8 cellular contexts compared by ENCODE assay signal in genomic region chr1:7961199-7962010, GRCh38. TPM values are rescaled to one million over a fixed set of nuclear protein-coding genes. Genes with fewer than 3 reads are reported as not detected.
A peak's percentile ranks its signal among the peaks of the same experiment; 100 is the strongest.
DNase-seq lines count a peak whose midpoint lies in the region; ATAC-seq and TF ChIP-seq lines count a peak whose summit lies in the region.

TSS of gene PARK7 (plus strand) at chr1:7961711. CDS start at chr1:7962786, 1,075 bp downstream.

- DNase-seq in NCI-H1930 (lab: John Stamatoyannopoulos, UW), result peak; percentile 97 to 99
- peak; percentile 100 for DNase-seq in T-helper 2 cell treated with Interferon-gamma antibody and Interleukin-4, amounts not matched to agents 5 μg/mL and 100 μg/mL, for 36 hours (ENCODE audit: low spot score)
- peak; percentile 97 to 100 for DNase-seq in ascending aorta (ENCODE audit: low spot score in 2 of 2)
- peak; percentile 100 for DNase-seq in right cardiac atrium
- peak; percentile 99 for DNase-seq in putamen (ENCODE audit: low spot score)
- DNase-seq in vagina (ENCODE audit: extremely low spot score in 2 of 2), result peak; percentile 98 to 99

- WGBS in right cardiac atrium, result under 1% methylated on average over 81 of the region's 81 CpGs

- H3K27me3 ChIP-seq in ascending aorta, result no peaks in the 10 kb centered on the region
- H3K27me3 ChIP-seq in right cardiac atrium (ENCODE audit: control insufficient read depth, insufficient read depth), result no peaks in the 10 kb centered on the region
- no peaks in the 10 kb centered on the region for H3K27me3 ChIP-seq in vagina

- peak within 1 kb of the TSS; percentile 91 to 93 for H3K27ac ChIP-seq in ascending aorta
- peak within 1 kb of the TSS; percentile 93 for H3K27ac ChIP-seq in right cardiac atrium (ENCODE audit: low read length)
- H3K27ac ChIP-seq in vagina, result peak within 1 kb of the TSS; percentile 89

- H3K9me3 ChIP-seq in ascending aorta (no peaks in the 10 kb centered on the region), right cardiac atrium (ENCODE audit: control insufficient read depth, low read length) (no peaks in the 10 kb centered on the region), vagina (no peaks in the 10 kb centered on the region)

- H3K36me3 Mint-ChIP-seq in T-helper 2 cell treated with Interferon-gamma antibody and Interleukin-4, amounts not matched to agents 5 μg/mL and 100 μg/mL, for 36 hours (ENCODE audit: low read depth), result peaks cover 35% of the 10 kb centered on the region

- ATAC-seq in GM18505 (IDR thresholded peaks at IDR 0.05; ENCODE audit: unreplicated experiment), result peak; percentile 94
- peak; percentile 96 for ATAC-seq in HG02973 (IDR thresholded peaks at IDR 0.05; ENCODE audit: unreplicated experiment)
- ATAC-seq in right cardiac atrium, result peak; percentile 97

- H3K27me3 Mint-ChIP-seq in T-helper 2 cell treated with Interferon-gamma antibody and Interleukin-4, amounts not matched to agents 5 μg/mL and 100 μg/mL, for 36 hours (ENCODE audit: low read depth), result no peaks in the 10 kb centered on the region

- peak; percentile 100 for TF ChIP-seq POLR2A in GM18505 (IDR thresholded peaks at IDR 0.05; ENCODE audit: borderline replicate concordance, extremely low read depth, insufficient read depth, insufficient read length)
- peak in 1 of 2 donors; percentile 66 for TF ChIP-seq POLR2A in vagina (IDR thresholded peaks at IDR 0.05)

- no peaks in the 10 kb centered on the region for H3K9me3 Mint-ChIP-seq in T-helper 2 cell treated with Interferon-gamma antibody and Interleukin-4, amounts not matched to agents 5 μg/mL and 100 μg/mL, for 36 hours

- H3K4me3 Mint-ChIP-seq in T-helper 2 cell treated with Interferon-gamma antibody and Interleukin-4, amounts not matched to agents 5 μg/mL and 100 μg/mL, for 36 hours, result peak within 1 kb of the TSS; percentile 96

- peaks cover 15 to 17% of the 10 kb centered on the region in 2 donors for H3K36me3 ChIP-seq in ascending aorta
- H3K36me3 ChIP-seq in vagina, result peaks cover 0 to 21% of the 10 kb centered on the region in 2 donors

- peak; percentile 43 to 70 (median 67) for TF ChIP-seq CTCF in ascending aorta (IDR thresholded peaks at IDR 0.05)
- TF ChIP-seq CTCF in vagina (IDR thresholded peaks at IDR 0.05), result peak; percentile 36 to 50 (median 46)

- H3K27ac Mint-ChIP-seq in T-helper 2 cell treated with Interferon-gamma antibody and Interleukin-4, amounts not matched to agents 5 μg/mL and 100 μg/mL, for 36 hours, result peak within 1 kb of the TSS; percentile 99

- intact Hi-C loops in ascending aorta (cut with DNase I), result no loop called here
- intact Hi-C loops in right cardiac atrium (cut with DNase I), result no loop called here
- intact Hi-C loops in vagina (cut with DNase I), result no loop called here

- H3K4me1 Mint-ChIP-seq in T-helper 2 cell treated with Interferon-gamma antibody and Interleukin-4, amounts not matched to agents 5 μg/mL and 100 μg/mL, for 36 hours (ENCODE audit: low read depth), result peaks cover 43% of the 10 kb centered on the region

- H3K4me3 ChIP-seq in ascending aorta (peak within 1 kb of the TSS; percentile 72), right cardiac atrium (ENCODE audit: low read length) (peak within 1 kb of the TSS; percentile 65), vagina (peak within 1 kb of the TSS; percentile 66 to 91)

- H3K4me1 ChIP-seq in ascending aorta (peaks cover 0 to 43% of the 10 kb centered on the region in 2 donors), right cardiac atrium (ENCODE audit: control insufficient read depth, insufficient read depth, low read length) (no peaks in the 10 kb centered on the region), vagina (peaks cover 27% of the 10 kb centered on the region)

RNA-seq across cellular contexts. Expression of gene PARK7, which starts in this region (rescaled TPM):
- total RNA-seq in ascending aorta (103 TPM), right cardiac atrium (100 to 1,000 TPM; 302 to 323 (median 314) TPM), vagina (119 TPM)
- polyA plus RNA-seq in right cardiac atrium, result 501 TPM

Comparison
In these comparisons a context has a peak if more than half of its experiments do, and no peak if none do; other contexts are left out.
1. Peak in every context shown above with its lines: DNase-seq, ATAC-seq, H3K4me3 ChIP-seq and H3K27ac ChIP-seq.